ENCODE assay signal across 16 cellular contexts in genomic region chr7:33790746-33791145, GRCh38.
DNase-seq lines count a peak whose midpoint lies in the region; ATAC-seq and TF ChIP-seq lines count a peak whose summit lies in the region.
"Had no signal": no experiment of that assay in that cellular context is flagged by ENCODE, and none has a peak within 500 bp of the region (broad histone marks: within the 10 kb centered on the region; RNA-seq: fewer than 3 reads in every experiment).

No MANE protein-coding gene starts in this region.

- H3K9me3 Mint-ChIP-seq in nephron = no peaks in the 10 kb centered on the region

- no peak overlapping the region for H3K4me3 Mint-ChIP-seq in nephron

- POLR2A ChIA-PET in A673 (lab: Charles Lee; ENCODE audit: low non-redundant PET) = no interaction called here
- POLR2A ChIA-PET in HEK293T (lab: Yijun Ruan, JAX) = interaction anchor here (1.7 kb wide), 1 partner anchor 11 kb away, joined by 3 read pairs; no protein-coding TSS in a partner anchor

- no peak for TF ChIP-seq CTCF in A673 (conservative IDR thresholded peaks at IDR 0.05; ENCODE audit: low read depth, low read length)
- no peak for TF ChIP-seq CTCF in nephron (IDR thresholded peaks at IDR 0.05; ENCODE audit: unreplicated experiment in 3 of 3)

- WGBS in iPS DF 6.9 (ENCODE audit: insufficient coverage, insufficient read length) = no CpG with 5 or more reads among the region's 5 CpGs
- 52% methylated on average over 5 of the region's 5 CpGs for WGBS in mesenchymal stem cell

- intact Hi-C loops in A673 (cut with micrococcal nuclease; ENCODE audit: unreplicated experiment) = no loop called here

- H3K4me1 ChIP-seq in A673 (ENCODE audit: insufficient read depth, low read length, poor library complexity, severe bottlenecking) = peaks cover 31% of the 10 kb centered on the region
- H3K4me1 ChIP-seq in NT2/D1 (ENCODE audit: insufficient read depth, insufficient read length) = peaks cover 2% of the 10 kb centered on the region
- H3K4me1 ChIP-seq in iPS DF 6.9 (ENCODE audit: control insufficient read depth, insufficient read depth, low read length) = 0 out of 2 replicates have a peak, but pooled peaks cover 2% of the 10 kb centered on the region
- no peaks in the 10 kb centered on the region for H3K4me1 ChIP-seq in mesenchymal stem cell (ENCODE audit: control insufficient read depth, insufficient read depth, low read depth, low read length)

- no peak overlapping the region for H3K23ac ChIP-seq in mesenchymal stem cell (ENCODE audit: low read length in 2 of 2)

- H3K4me3 ChIP-seq in A673 (ENCODE audit: low read depth, low read length, poor library complexity, severe bottlenecking) = no peak overlapping the region
- H3K4me3 ChIP-seq in NT2/D1 (ENCODE audit: insufficient read length, low read depth) = no peak overlapping the region
- H3K4me3 ChIP-seq in iPS DF 6.9 (ENCODE audit: low read length) = no peak overlapping the region
- no peak overlapping the region for H3K4me3 ChIP-seq in mesenchymal stem cell (ENCODE audit: insufficient read depth in 1 of 2, low read depth in 1 of 2, low read length in 2 of 2)

- H3K9me3 ChIP-seq in A673 (ENCODE audit: low read depth, low read length, poor library complexity, severe bottlenecking) (no peaks in the 10 kb centered on the region), NT2/D1 (ENCODE audit: insufficient read depth, low read length) (no peaks in the 10 kb centered on the region), iPS DF 6.9 (ENCODE audit: control insufficient read depth, insufficient read depth, low read length) (no peaks in the 10 kb centered on the region), mesenchymal stem cell (ENCODE audit: control insufficient read depth, low read length) (no peaks in the 10 kb centered on the region)

- H2AFZ ChIP-seq in mesenchymal stem cell (ENCODE audit: low read depth, low read length) = no peak overlapping the region

- no peak overlapping the region for H3K4me2 ChIP-seq in mesenchymal stem cell (ENCODE audit: low read length, poor library complexity, severe bottlenecking)

- DNase-seq in A673 (ENCODE audit: low spot score) = peak; percentile 48
- DNase-seq in NT2/D1 (ENCODE audit: low read depth, low spot score) = peak; percentile 75
- peak; percentile 20 for DNase-seq in iPS DF 6.9 (ENCODE audit: low read depth, low spot score)
- DNase-seq in HEK293T (ENCODE audit: extremely low spot score) = no peak
- no peak for DNase-seq in mesenchymal stem cell
- DNase-seq in RPMI8226 = no peak
- DNase-seq: NCI-H1417, NCI-H187 treated with DMSO at 0.1 percent for 48 hours, NCI-H2227 treated with DMSO at 0.1 percent for 48 hours, NCI-H510A treated with DMSO at 0.1 percent for 48 hours, NCI-H774, OCI-M1, SHP77 treated with DMSO at 0.1 percent for 48 hours had no signal

- H2BK5ac ChIP-seq in mesenchymal stem cell (ENCODE audit: low read depth, low read length, poor library complexity, severe bottlenecking) = no peak overlapping the region

- H3K36me3 ChIP-seq in A673 (ENCODE audit: insufficient read depth, low read length, poor library complexity, severe bottlenecking) (no peaks in the 10 kb centered on the region), NT2/D1 (ENCODE audit: insufficient read depth, insufficient read length, low read length) (no peaks in the 10 kb centered on the region), iPS DF 6.9 (ENCODE audit: control insufficient read depth, insufficient read depth, low read length) (0 out of 2 replicates have a peak, but pooled peaks cover 4% of the 10 kb centered on the region), mesenchymal stem cell (ENCODE audit: control insufficient read depth in 1 of 2, insufficient read depth in 2 of 2, low read depth in 1 of 2, low read length in 2 of 2) (no peaks in the 10 kb centered on the region)

- no peaks in the 10 kb centered on the region for H3K27me3 Mint-ChIP-seq in nephron (ENCODE audit: low read depth)

- no peak overlapping the region for H4K8ac ChIP-seq in mesenchymal stem cell (ENCODE audit: low read length)

- H3K9ac ChIP-seq in NT2/D1 (ENCODE audit: insufficient read length, low read depth) (no peak overlapping the region), mesenchymal stem cell (ENCODE audit: low read length) (no peak overlapping the region)

- H3K36me3 Mint-ChIP-seq in nephron (ENCODE audit: low read depth) = no peaks in the 10 kb centered on the region

- H3K27ac ChIP-seq in A673 (ENCODE audit: low read depth, low read length, poor library complexity, severe bottlenecking) (peak overlapping the region; percentile 92), iPS DF 6.9 (ENCODE audit: low read length) (no peak overlapping the region), mesenchymal stem cell (ENCODE audit: low read length, poor library complexity, severe bottlenecking) (no peak overlapping the region)
- H3K27ac ChIP-seq: 22Rv1 had no signal

- peaks cover 24% of the 10 kb centered on the region for H3K4me1 Mint-ChIP-seq in nephron

- no peaks in the 10 kb centered on the region for H3K79me1 ChIP-seq in mesenchymal stem cell (replicated peaks; ENCODE audit: low read length, poor library complexity, severe bottlenecking)

- no peak overlapping the region for H3K18ac ChIP-seq in mesenchymal stem cell (ENCODE audit: low read depth in 1 of 2, low read length in 2 of 2)

- no peak for ATAC-seq in HG03460 (IDR thresholded peaks at IDR 0.05; ENCODE audit: unreplicated experiment)

- H2BK12ac ChIP-seq in mesenchymal stem cell (ENCODE audit: low read length in 2 of 2) = no peak overlapping the region

- no peak overlapping the region for H3K4ac ChIP-seq in mesenchymal stem cell (ENCODE audit: low read depth in 1 of 2, low read length in 2 of 2)

- H2AK5ac ChIP-seq in mesenchymal stem cell (ENCODE audit: low read length, severe bottlenecking) = no peak overlapping the region

- H3K14ac ChIP-seq in mesenchymal stem cell (ENCODE audit: low read length in 2 of 2) = no peak overlapping the region

- H2BK120ac ChIP-seq in mesenchymal stem cell (ENCODE audit: low read depth, low read length) = no peak overlapping the region

- no TSS peak for BruUV-seq in A673 (replicated peaks; lab: Mats Ljungman, UMichigan)

- no peaks in the 10 kb centered on the region for H3K27me3 ChIP-seq in A673 (replicated peaks; ENCODE audit: insufficient read depth, low read depth, low read length, poor library complexity)
- H3K27me3 ChIP-seq in NT2/D1 (ENCODE audit: insufficient read depth, insufficient read length) = no peaks in the 10 kb centered on the region
- no peaks in the 10 kb centered on the region for H3K27me3 ChIP-seq in iPS DF 6.9 (ENCODE audit: control insufficient read depth, insufficient read depth, low read length)
- H3K27me3 ChIP-seq in mesenchymal stem cell (ENCODE audit: control insufficient read depth in 1 of 2, insufficient read depth in 1 of 2, low read length in 2 of 2) = no peaks in the 10 kb centered on the region

- H3K27ac Mint-ChIP-seq in nephron = peak overlapping the region; percentile 32 to 85 (median 75)

- no peak overlapping the region for H4K91ac ChIP-seq in mesenchymal stem cell (ENCODE audit: low read length)

- no peak overlapping the region for H2BK15ac ChIP-seq in mesenchymal stem cell (ENCODE audit: low read depth, poor library complexity, severe bottlenecking)

- CTCF ChIA-PET in A673 (lab: Charles Lee) = no interaction called here
- CTCF ChIA-PET in HEK293T (lab: Yijun Ruan, JAX) = no interaction called here

TF ChIP-seq in HEK293T, 16 proteins besides CTCF, POLR2A, EP300 and RAD21:
- TF ChIP-seq FOXM1 (IDR thresholded peaks at IDR 0.05; ENCODE audit: borderline replicate concordance) (no peak), ARNT (IDR thresholded peaks at IDR 0.05) (no peak), ELF4 (IDR thresholded peaks at IDR 0.05) (no peak), SUZ12 (IDR thresholded peaks at IDR 0.05) (no peak), CTBP1 (IDR thresholded peaks at IDR 0.05; ENCODE audit: borderline replicate concordance) (no peak), NFRKB (IDR thresholded peaks at IDR 0.05) (no peak), HDGF (IDR thresholded peaks at IDR 0.05; ENCODE audit: borderline replicate concordance) (no peak), SP1 (IDR thresholded peaks at IDR 0.05) (no peak), BHLHE40 (IDR thresholded peaks at IDR 0.05; ENCODE audit: borderline replicate concordance) (no peak), FOXA1 (IDR thresholded peaks at IDR 0.05) (no peak), LEF1 (IDR thresholded peaks at IDR 0.05; ENCODE audit: borderline replicate concordance) (no peak), TARDBP (IDR thresholded peaks at IDR 0.05) (no peak), FOXK2 (IDR thresholded peaks at IDR 0.05) (no peak), PKNOX1 (IDR thresholded peaks at IDR 0.05) (no peak), ZNF384 (IDR thresholded peaks at IDR 0.05) (no peak)

Comparison
In these comparisons a context has a peak if more than half of its experiments do, and no peak if none do; other contexts are left out.
1. DNase-seq: peak in A673 (single experiment), NT2/D1 (single experiment) and iPS DF 6.9 (single experiment); none in HEK293T (single experiment), mesenchymal stem cell (single experiment) and RPMI8226 (single experiment).